8 cellular contexts compared by ENCODE assay signal in the genomic region with DNA sequence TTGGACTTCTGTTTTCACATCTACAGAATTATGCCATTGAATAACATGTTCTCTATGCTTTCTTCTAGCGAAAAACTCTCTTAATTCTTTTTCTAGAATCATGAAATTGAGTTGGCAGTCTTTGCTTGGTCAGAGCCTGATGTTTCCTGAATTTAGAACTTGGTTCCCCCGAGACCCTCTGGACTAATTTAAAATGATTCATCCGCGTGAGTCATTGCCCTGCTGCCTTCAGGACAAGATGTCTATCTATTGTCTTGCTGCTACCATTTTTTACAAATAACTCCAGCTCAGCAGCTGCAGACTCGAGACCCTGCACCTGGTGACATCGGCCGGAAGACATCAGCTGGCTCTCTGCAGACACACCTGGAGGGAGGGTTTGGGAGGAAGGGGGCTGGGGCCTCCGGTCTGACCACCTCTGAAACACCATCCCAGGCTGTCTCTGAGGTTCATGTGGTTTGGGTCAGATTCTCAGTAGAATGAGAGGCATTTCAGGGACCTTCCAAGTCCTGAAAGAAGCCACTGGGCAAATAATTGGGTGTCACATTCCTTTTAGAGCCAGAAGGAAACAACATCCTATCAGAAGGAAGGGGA. TPM values are rescaled to one million over a fixed set of nuclear protein-coding genes. Genes with fewer than 3 reads are reported as not detected.
DNase-seq lines count a peak whose midpoint lies in the region; ATAC-seq and TF ChIP-seq lines count a peak whose summit lies in the region.

No MANE protein-coding gene starts in this region.

- H3K4me1 Mint-ChIP-seq in CD14-positive monocyte = peaks cover 12% of the 10 kb centered on the region

- in situ Hi-C loops in KBM-7 (cut with MboI; ENCODE audit: low pct_unique_long_range_greater_than_20kb, low sequenced_read_pairs) = no loop called here

- H3K4me3 Mint-ChIP-seq in CD14-positive monocyte = peak overlapping the region; percentile 21 to 54

- H3K27ac Mint-ChIP-seq in CD14-positive monocyte = peak overlapping the region in 1 of 7 donors; percentile 98

- H3K9me3 ChIP-seq in mucosa of descending colon = no peaks in the 10 kb centered on the region

- H3K4me1 ChIP-seq in mucosa of descending colon (ENCODE audit: low read depth) = peaks cover 53% of the 10 kb centered on the region

- peak; percentile 48 for ATAC-seq in GM21390 (IDR thresholded peaks at IDR 0.05; ENCODE audit: unreplicated experiment)
- ATAC-seq in mucosa of descending colon = peak; percentile 0

- no peaks in the 10 kb centered on the region for H3K27me3 Mint-ChIP-seq in CD14-positive monocyte (ENCODE audit: low read depth in 3 of 3)

- no peaks in the 10 kb centered on the region for H3K36me3 ChIP-seq in mucosa of descending colon (ENCODE audit: low read depth)

- H3K36me3 Mint-ChIP-seq in CD14-positive monocyte = peaks cover 3 to 8% of the 10 kb centered on the region in 2 donors

- H3K9me3 Mint-ChIP-seq in CD14-positive monocyte = no peaks in the 10 kb centered on the region

- H3K4me3 ChIP-seq in cardiac fibroblast (replicated peaks in 1 of 2; ENCODE audit: low read depth in 2 of 2, low read length in 2 of 2) = peak overlapping the region in 1 of 2 donors; percentile 25
- no peak overlapping the region for H3K4me3 ChIP-seq in mucosa of descending colon

- TF ChIP-seq CTCF in CD14-positive monocyte (IDR thresholded peaks at IDR 0.05) (no peak), cardiac fibroblast (IDR thresholded peaks at IDR 0.05; ENCODE audit: low read depth, low read length) (no peak), mucosa of descending colon (IDR thresholded peaks at IDR 0.05) (no peak)

- peak; percentile 89 for DNase-seq in CD14-positive monocyte (ENCODE audit: low spot score)
- peak; percentile 62 for DNase-seq in KBM-7
- peak; percentile 62 for DNase-seq in T-helper 9 cell
- DNase-seq in cardiac fibroblast (ENCODE audit: low read depth in 2 of 2) = peak; percentile 89 to 99
- peak in 2 of 3 donors; percentile 53 to 65 for DNase-seq in mucosa of descending colon
- DNase-seq in cerebellar cortex (ENCODE audit: low spot score) = no peak
- DNase-seq in HPDE6-E6E7 (ENCODE audit: extremely low spot score) = no peak

- intact Hi-C loops in CD14-positive monocyte (cut with micrococcal nuclease) = loop anchor here (1.0 to 2.0 kb wide), 3 partner anchors 19 to 46 kb away; a partner anchor contains a TSS
- intact Hi-C loops in mucosa of descending colon (cut with DNase I, micrococcal nuclease) = no loop called here

RNA-seq across cellular contexts. Expression of a gene that starts 20.9 kb away (rescaled TPM):
- polyA plus RNA-seq in CD14-positive monocyte = 100 to 1,000 TPM; 499 to 510 TPM
- total RNA-seq in mucosa of descending colon = 100 to 1,000 TPM; 270 to 371 (median 331) TPM

Comparison
In these comparisons a context has a peak if more than half of its experiments do, and no peak if none do; other contexts are left out.
1. DNase-seq: peak in CD14-positive monocyte (single experiment), KBM-7 (single experiment), T-helper 9 cell (single experiment), cardiac fibroblast (2 of 2) and mucosa of descending colon (2 of 3); none in cerebellar cortex (single experiment) and HPDE6-E6E7 (single experiment).
2. intact Hi-C loops: an anchor here in CD14-positive monocyte (1.0 to 2.0 kb wide); none called in mucosa of descending colon.